ENCODE assay signal across 6 cellular contexts in genomic region chr3:99323940-99324339, GRCh38.
"Had no signal": no experiment of that assay in that cellular context is flagged by ENCODE, and none has a peak within 500 bp of the region (broad histone marks: within the 10 kb centered on the region; RNA-seq: fewer than 3 reads in every experiment).

No MANE protein-coding gene starts in this region.

- DNase-seq: IMR-90, KBM-7, KG1 had no signal

- H3K36me3 Mint-ChIP-seq: IgD-negative memory B cell had no signal

- H3K27ac Mint-ChIP-seq: IgD-negative memory B cell had no signal

- H3K4me1 Mint-ChIP-seq: IgD-negative memory B cell had no signal

- H3K27me3 Mint-ChIP-seq: IgD-negative memory B cell had no signal

- ATAC-seq: HepG2, K562 had no signal

- H3K4me3 Mint-ChIP-seq: IgD-negative memory B cell had no signal
